ENCODE assay signal across 13 cellular contexts in the genomic region with DNA sequence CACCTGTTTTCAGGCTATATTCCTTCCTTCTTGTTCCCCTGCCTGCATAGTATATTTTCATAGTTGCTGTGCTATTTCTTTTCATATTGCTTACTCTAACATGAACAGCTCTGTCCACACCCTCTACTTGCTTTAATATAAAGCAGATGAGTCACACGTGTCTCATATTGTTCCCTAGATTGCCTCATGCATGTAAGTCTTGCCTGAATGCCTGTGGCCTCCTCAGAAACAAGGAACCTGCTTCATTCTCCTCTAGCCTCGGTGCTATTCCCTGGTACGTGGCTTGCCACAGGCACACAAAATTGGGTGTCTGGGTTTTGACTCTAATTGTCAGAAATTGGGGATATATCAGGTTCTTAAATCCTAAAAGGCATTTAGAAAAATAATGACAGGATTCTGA. TPM values are rescaled to one million over a fixed set of nuclear protein-coding genes. Genes with fewer than 3 reads are reported as not detected.
A peak's percentile ranks its signal among the peaks of the same experiment; 100 is the strongest.
DNase-seq lines count a peak whose midpoint lies in the region; ATAC-seq and TF ChIP-seq lines count a peak whose summit lies in the region.
"Had no signal": no experiment of that assay in that cellular context is flagged by ENCODE, and none has a peak within 500 bp of the region (broad histone marks: within the 10 kb centered on the region; RNA-seq: fewer than 3 reads in every experiment).

No MANE protein-coding gene starts in this region.

- ATAC-seq in HG02759 (IDR thresholded peaks at IDR 0.05; ENCODE audit: unreplicated experiment), result no peak
- no peak for ATAC-seq in GM19463 (IDR thresholded peaks at IDR 0.05; ENCODE audit: unreplicated experiment)
- ATAC-seq: stimulated activated memory B cell treated with anti-CD40 and anti-IgM and Interleukin-4, amounts not matched to agents 10 μg/mL and 1 μg/mL and 100 μg/mL, for 72 hours had no signal

- H3K4me3 ChIP-seq in AG09309 (ENCODE audit: control insufficient read depth, low read depth, low read length) (no peak overlapping the region), WERI-Rb-1 (ENCODE audit: low read depth, low read length) (no peak overlapping the region)

- peak; percentile 87 for DNase-seq in AG09309 (ENCODE audit: low read depth)
- peak; percentile 82 for DNase-seq in HS-5 (ENCODE audit: low read depth)
- peak; percentile 6 for DNase-seq in WERI-Rb-1
- peak; percentile 90 for DNase-seq in iris pigment epithelial cell (ENCODE audit: low read depth)
- DNase-seq in mesenteric fat pad (ENCODE audit: low spot score), result no peak
- DNase-seq in HuH-7 (ENCODE audit: low spot score), result no peak
- DNase-seq: activated naive CD4-positive, alpha-beta T cell; posterior cingulate gyrus; SHP77 treated with DMSO at 0.1 percent for 48 hours had no signal

- H3K27ac ChIP-seq in WERI-Rb-1, result no peak overlapping the region

- H3K27me3 ChIP-seq in WERI-Rb-1 (ENCODE audit: insufficient read depth, low read depth, severe bottlenecking), result no peaks in the 10 kb centered on the region

- TF ChIP-seq CTCF in AG09309 (IDR thresholded peaks at IDR 0.05; ENCODE audit: control insufficient read depth, insufficient read depth, low read depth, low read length, missing control alignments), result no peak
- no peak for TF ChIP-seq CTCF in WERI-Rb-1 (IDR thresholded peaks at IDR 0.05; ENCODE audit: low read depth, low read length)

- no peaks in the 10 kb centered on the region for H3K36me3 ChIP-seq in WERI-Rb-1

- no peaks in the 10 kb centered on the region for H3K9me3 ChIP-seq in WERI-Rb-1 (ENCODE audit: severe bottlenecking)

RNA-seq across cellular contexts. Expression of gene PKP1, which starts 16.5 kb away (rescaled TPM):
- total RNA-seq in mesenteric fat pad, result 11.5 TPM
- total RNA-seq: G401 had no signal

Comparison
In these comparisons a context has a peak if more than half of its experiments do, and no peak if none do; other contexts are left out.
1. DNase-seq: peak in AG09309 (single experiment), HS-5 (single experiment), WERI-Rb-1 (single experiment) and iris pigment epithelial cell (single experiment); none in mesenteric fat pad (single experiment) and HuH-7 (single experiment).